In genomic region chr1:76121850-76122249, GRCh38 we compare ENCODE assay signal across 19 cellular contexts. TPM values are rescaled to one million over a fixed set of nuclear protein-coding genes. Genes with fewer than 3 reads are reported as not detected.
DNase-seq lines count a peak whose midpoint lies in the region; ATAC-seq and TF ChIP-seq lines count a peak whose summit lies in the region.
"Had no signal": no experiment of that assay in that cellular context is flagged by ENCODE, and none has a peak within 500 bp of the region (broad histone marks: within the 10 kb centered on the region; RNA-seq: fewer than 3 reads in every experiment).

No MANE protein-coding gene starts in this region.

- 50% methylated on average over 5 of the region's 5 CpGs for WGBS in esophagus muscularis mucosa

- ATAC-seq in left lung (peak; percentile 69), gastrocnemius medialis (peak; percentile 45 to 73)
- ATAC-seq: A549, SK-N-SH treated with all-trans-retinoic acid at 6 μM for 48 hours had no signal

- intact Hi-C loops in Caco-2 (cut with micrococcal nuclease; ENCODE audit: unreplicated experiment) (no loop called here), left lung (cut with DNase I) (no loop called here), gastrocnemius medialis (cut with DNase I; ENCODE audit: low total_unique reads) (loop anchor here (5.0 kb wide), 1 partner anchor 50 kb away; the partner anchor contains the start of gene ST6GALNAC3), uterus (cut with DNase I; ENCODE audit: low total_unique reads) (no loop called here), esophagus muscularis mucosa (cut with DNase I) (no loop called here)
- intact Hi-C loops in CD4-positive, alpha-beta memory T cell (cut with micrococcal nuclease) = no loop called here

- peaks cover 6% of the 10 kb centered on the region for H3K4me1 Mint-ChIP-seq in Caco-2 (ENCODE audit: low read depth, unreplicated experiment)
- no peaks in the 10 kb centered on the region for H3K4me1 Mint-ChIP-seq in CD4-positive, alpha-beta memory T cell
- H3K4me1 Mint-ChIP-seq: B cell had no signal

- no peak for TF ChIP-seq POLR2A in gastrocnemius medialis (IDR thresholded peaks at IDR 0.05)
- no peak for TF ChIP-seq POLR2A in uterus (IDR thresholded peaks at IDR 0.05)
- TF ChIP-seq POLR2A in esophagus muscularis mucosa (IDR thresholded peaks at IDR 0.05; ENCODE audit: low read depth) = no peak

- H3K27ac ChIP-seq in VCaP = peak overlapping the region; percentile 57
- peak overlapping the region in 1 of 2 donors; percentile 39 for H3K27ac ChIP-seq in left lung
- no peak overlapping the region for H3K27ac ChIP-seq in gastrocnemius medialis
- no peak overlapping the region for H3K27ac ChIP-seq in uterus
- no peak overlapping the region for H3K27ac ChIP-seq in esophagus muscularis mucosa (replicated peaks in 1 of 4)
- H3K27ac ChIP-seq in CD4-positive, alpha-beta memory T cell (ENCODE audit: low read depth, low read length) = no peak overlapping the region
- H3K27ac ChIP-seq: A549, RWPE1 had no signal

- TF ChIP-seq CTCF in Caco-2 (IDR thresholded peaks at IDR 0.05; ENCODE audit: insufficient read depth in 1 of 2, low read depth in 1 of 2, low read length in 1 of 2, severe bottlenecking in 1 of 2, unreplicated experiment in 1 of 2) (no peak), VCaP (conservative IDR thresholded peaks at IDR 0.05) (no peak), left lung (IDR thresholded peaks at IDR 0.05) (no peak), gastrocnemius medialis (IDR thresholded peaks at IDR 0.05 in 4 of 5, conservative IDR thresholded peaks at IDR 0.05 in 1 of 5) (no peak), uterus (IDR thresholded peaks at IDR 0.05) (no peak), esophagus muscularis mucosa (IDR thresholded peaks at IDR 0.05) (no peak)

- no peaks in the 10 kb centered on the region for H3K27me3 Mint-ChIP-seq in Caco-2 (ENCODE audit: insufficient read depth, unreplicated experiment)
- no peaks in the 10 kb centered on the region for H3K27me3 Mint-ChIP-seq in CD4-positive, alpha-beta memory T cell
- H3K27me3 Mint-ChIP-seq: B cell had no signal

- no peaks in the 10 kb centered on the region for H3K27me3 ChIP-seq in Caco-2 (replicated peaks; ENCODE audit: control insufficient read depth, insufficient read depth, low read length)
- no peaks in the 10 kb centered on the region for H3K27me3 ChIP-seq in left lung
- no peaks in the 10 kb centered on the region for H3K27me3 ChIP-seq in gastrocnemius medialis
- H3K27me3 ChIP-seq in uterus = no peaks in the 10 kb centered on the region
- H3K27me3 ChIP-seq in esophagus muscularis mucosa = no peaks in the 10 kb centered on the region
- H3K27me3 ChIP-seq in CD4-positive, alpha-beta memory T cell (ENCODE audit: insufficient read depth, low read length) = no peaks in the 10 kb centered on the region
- H3K27me3 ChIP-seq: MG63 had no signal

- in situ Hi-C loops in gastrocnemius medialis (cut with MboI; ENCODE audit: low sequenced_read_pairs in 4 of 4) = no loop called here

- CTCF ChIA-PET in Caco-2 (lab: Charles Lee) = no interaction called here
- CTCF ChIA-PET in CD4-positive, alpha-beta memory T cell (lab: Charles Lee; ENCODE audit: partially characterized antibody) = interaction anchor here (1.8 kb wide), 1 partner anchor 33 kb away, joined by 3 read pairs; no protein-coding TSS in a partner anchor

- H3K27ac Mint-ChIP-seq in Caco-2 (ENCODE audit: unreplicated experiment) = peak overlapping the region; percentile 29
- no peak overlapping the region for H3K27ac Mint-ChIP-seq in CD4-positive, alpha-beta memory T cell
- H3K27ac Mint-ChIP-seq: B cell had no signal

- BruUV-seq in Caco-2 (replicated peaks; lab: Mats Ljungman, UMichigan) = no TSS peak

- no peak overlapping the region for H3K4me3 Mint-ChIP-seq in Caco-2 (ENCODE audit: unreplicated experiment)
- H3K4me3 Mint-ChIP-seq in CD4-positive, alpha-beta memory T cell = no peak overlapping the region
- H3K4me3 Mint-ChIP-seq: B cell, CD14-positive monocyte had no signal

- H3K36me3 ChIP-seq in Caco-2 (ENCODE audit: control insufficient read depth, insufficient read depth, low read length) (no peaks in the 10 kb centered on the region), left lung (no peaks in the 10 kb centered on the region), gastrocnemius medialis (no peaks in the 10 kb centered on the region), uterus (no peaks in the 10 kb centered on the region), esophagus muscularis mucosa (no peaks in the 10 kb centered on the region)
- H3K36me3 ChIP-seq in CD4-positive, alpha-beta memory T cell (ENCODE audit: insufficient read depth, low read length) = no peaks in the 10 kb centered on the region
- H3K36me3 ChIP-seq: MG63 had no signal

- POLR2A ChIA-PET in Caco-2 (lab: Charles Lee) = no interaction called here
- POLR2A ChIA-PET in CD4-positive, alpha-beta memory T cell (lab: Charles Lee; ENCODE audit: partially characterized antibody) = no interaction called here

- no peak for TF ChIP-seq EP300 in esophagus muscularis mucosa (IDR thresholded peaks at IDR 0.05)

- H3K4me3 ChIP-seq in Caco-2 (ENCODE audit: low read depth, low read length) (no peak overlapping the region), left lung (no peak overlapping the region), gastrocnemius medialis (no peak overlapping the region), uterus (no peak overlapping the region), esophagus muscularis mucosa (no peak overlapping the region)
- no peak overlapping the region for H3K4me3 ChIP-seq in CD4-positive, alpha-beta memory T cell (ENCODE audit: low read length in 2 of 2)
- H3K4me3 ChIP-seq: A549, MG63 had no signal

- no peaks in the 10 kb centered on the region for H3K36me3 Mint-ChIP-seq in Caco-2 (ENCODE audit: insufficient read depth, unreplicated experiment)
- no peaks in the 10 kb centered on the region for H3K36me3 Mint-ChIP-seq in CD4-positive, alpha-beta memory T cell
- H3K36me3 Mint-ChIP-seq: CD14-positive monocyte had no signal

- no peaks in the 10 kb centered on the region for H3K9me3 Mint-ChIP-seq in Caco-2 (ENCODE audit: unreplicated experiment)
- H3K9me3 Mint-ChIP-seq in CD4-positive, alpha-beta memory T cell = no peaks in the 10 kb centered on the region

- DNase-seq in Caco-2 (no peak), left lung (no peak), gastrocnemius medialis (no peak), uterus (no peak), esophagus muscularis mucosa (ENCODE audit: extremely low spot score) (no peak)
- no peak for DNase-seq in CD4-positive, alpha-beta memory T cell
- DNase-seq: DMS 273 treated with DMSO at 0.1 percent for 48 hours, Karpas-422, MG63, NCI-H1092, NCI-H1436, NCI-H1930, NCI-H69 had no signal

- H3K9me3 ChIP-seq in Caco-2 (no peaks in the 10 kb centered on the region), left lung (no peaks in the 10 kb centered on the region), gastrocnemius medialis (no peaks in the 10 kb centered on the region), uterus (no peaks in the 10 kb centered on the region), esophagus muscularis mucosa (no peaks in the 10 kb centered on the region)
- no peaks in the 10 kb centered on the region for H3K9me3 ChIP-seq in CD4-positive, alpha-beta memory T cell (ENCODE audit: control insufficient read depth in 1 of 2, low read length in 2 of 2)
- H3K9me3 ChIP-seq: A549, MG63 had no signal

- H3K4me1 ChIP-seq in Caco-2 = no peaks in the 10 kb centered on the region
- H3K4me1 ChIP-seq in left lung = peaks cover 0 to 9% of the 10 kb centered on the region in 2 donors
- peaks cover 9 to 15% of the 10 kb centered on the region in 2 donors for H3K4me1 ChIP-seq in gastrocnemius medialis
- H3K4me1 ChIP-seq in uterus = no peaks in the 10 kb centered on the region
- H3K4me1 ChIP-seq in esophagus muscularis mucosa = peaks cover 0 to 13% (median 10%) of the 10 kb centered on the region in 4 donors
- H3K4me1 ChIP-seq in CD4-positive, alpha-beta memory T cell (ENCODE audit: insufficient read depth, low read length) = no peaks in the 10 kb centered on the region
- H3K4me1 ChIP-seq: A549 had no signal

RNA-seq across cellular contexts. Expression of gene ST6GALNAC3, which starts 47.3 kb away (rescaled TPM):
- total RNA-seq in Caco-2 (2022) = 16.0 and 17.5 TPM in 2 replicates
- 10 to 100 TPM in 1 of 2 donors, 1 to 10 TPM in 1; 3.4 to 17.1 TPM for total RNA-seq in left lung
- 1 to 10 TPM; 1.7 to 3.9 (median 2.8) TPM for total RNA-seq in gastrocnemius medialis
- total RNA-seq in uterus = 10 to 100 TPM in 3 of 4 donors, 1 to 10 TPM in 1; 6.7 to 43.4 (median 21.1) TPM
- total RNA-seq in esophagus muscularis mucosa = 1 to 10 TPM; 2.1 to 6.8 (median 4.8) TPM
- total RNA-seq in CD4-positive, alpha-beta memory T cell = 1 to 10 TPM in 1 of 2 experiments, under 1 TPM in 1; 0.47 to 1.2 TPM
- 1 to 10 TPM in 1 of 2 donors, not detected in 1; 1.1 TPM for polyA plus RNA-seq in CD4-positive, alpha-beta memory T cell
